9 cellular contexts compared by ENCODE assay signal in genomic region chr3:134600685-134601502, GRCh38. TPM values are rescaled to one million over a fixed set of nuclear protein-coding genes. Genes with fewer than 3 reads are reported as not detected.
DNase-seq lines count a peak whose midpoint lies in the region; ATAC-seq and TF ChIP-seq lines count a peak whose summit lies in the region.
"Had no signal": no experiment of that assay in that cellular context is flagged by ENCODE, and none has a peak within 500 bp of the region (broad histone marks: within the 10 kb centered on the region; RNA-seq: fewer than 3 reads in every experiment).

No MANE protein-coding gene starts in this region.

- no peak overlapping the region for H3K4me3 ChIP-seq in choroid plexus epithelial cell (ENCODE audit: low read depth, low read length)

- peak; percentile 100 for TF ChIP-seq CTCF in choroid plexus epithelial cell (conservative IDR thresholded peaks at IDR 0.05; ENCODE audit: low read depth, low read length)

- peak; percentile 24 for DNase-seq in NK-92 treated with Interleukin-12 subunit alpha and Interleukin-12 subunit beta, amount 100 ng/mL, for 24 hours (lab: John Stamatoyannopoulos, UW)
- DNase-seq in NK-92 (lab: John Stamatoyannopoulos, UW; ENCODE audit: unreplicated experiment) (no peak), NCI-H2171 (lab: John Stamatoyannopoulos, UW) (peak; percentile 43), choroid plexus epithelial cell (ENCODE audit: low read depth) (peak; percentile 80), left lobe of liver (ENCODE audit: low spot score) (peak; percentile 61)
- DNase-seq in activated CD4-positive, CD25-positive, alpha-beta regulatory T cell treated with anti-CD3 and anti-CD28 coated beads, Interleukin-2, amount 50 U/mL, for 16 hours (ENCODE audit: low read depth, low spot score) = peak; percentile 27
- DNase-seq in stimulated activated CD4-positive, alpha-beta T cell treated with anti-CD3 and anti-CD28 coated beads, TNF-alpha, amount 100 ng/mL, for 4 hours (ENCODE audit: low read depth in 3 of 3) = peak in 2 of 3 experiments; percentile 13 to 35

- ATAC-seq in HG02885 (IDR thresholded peaks at IDR 0.05; ENCODE audit: poor library complexity, unreplicated experiment) = peak; percentile 81
- ATAC-seq in left lobe of liver = peak; percentile 86

RNA-seq across cellular contexts. Expression of gene KY, which starts 49.9 kb away (rescaled TPM):
- total RNA-seq in left lobe of liver = not detected
- total RNA-seq: subcutaneous adipose tissue had no signal
